In genomic region chr7:157831901-157832810, GRCh38 we compare ENCODE assay signal across 17 cellular contexts.
DNase-seq lines count a peak whose midpoint lies in the region; TF ChIP-seq lines count a peak whose summit lies in the region.
"Had no signal": no experiment of that assay in that cellular context is flagged by ENCODE, and none has a peak within 500 bp of the region (broad histone marks: within the 10 kb centered on the region; RNA-seq: fewer than 3 reads in every experiment).

No MANE protein-coding gene starts in this region.

- H4K91ac ChIP-seq in trophoblast cell (ENCODE audit: low read depth, low read length) = no peak overlapping the region

- H3K4me2 ChIP-seq in neural progenitor cell = no peak overlapping the region
- H3K4me2 ChIP-seq in trophoblast cell (ENCODE audit: low read length) = no peak overlapping the region

- H3K14ac ChIP-seq in trophoblast cell (ENCODE audit: low read length) = no peak overlapping the region

- no peak overlapping the region for H4K8ac ChIP-seq in trophoblast cell (ENCODE audit: low read depth, low read length)

- H2BK120ac ChIP-seq in trophoblast cell (ENCODE audit: insufficient read depth, low read length, poor library complexity) = no peak overlapping the region

- H3K4ac ChIP-seq in trophoblast cell (ENCODE audit: low read depth, low read length) = no peak overlapping the region

- no peaks in the 10 kb centered on the region for H3K36me3 ChIP-seq in breast epithelium
- no peaks in the 10 kb centered on the region for H3K36me3 ChIP-seq in neural progenitor cell
- H3K36me3 ChIP-seq in trophoblast cell (ENCODE audit: control insufficient read depth in 1 of 2, insufficient read depth in 2 of 2, low read length in 2 of 2) = no peaks in the 10 kb centered on the region
- H3K36me3 ChIP-seq: BE2C had no signal

- H3K4me1 Mint-ChIP-seq in neural progenitor cell = peaks cover 38% of the 10 kb centered on the region
- H3K4me1 Mint-ChIP-seq in activated CD4-positive, alpha-beta T cell treated with anti-CD3 and anti-CD28 coated beads, Interleukin-2, amount 10 ng/mL, durations not matched to agents 24 days and 14 days = peaks cover 6% of the 10 kb centered on the region

- peaks cover 0 to 7% of the 10 kb centered on the region in 2 donors for H3K27me3 ChIP-seq in breast epithelium
- no peaks in the 10 kb centered on the region for H3K27me3 ChIP-seq in neural progenitor cell
- H3K27me3 ChIP-seq in trophoblast cell (ENCODE audit: insufficient read depth, low read length) = no peaks in the 10 kb centered on the region
- H3K27me3 ChIP-seq: BE2C had no signal

- no peak overlapping the region for H2BK5ac ChIP-seq in trophoblast cell (ENCODE audit: low read depth, low read length, poor library complexity)

- H3K79me2 ChIP-seq in neural progenitor cell (ENCODE audit: low read depth) (no peaks in the 10 kb centered on the region), trophoblast cell (ENCODE audit: control insufficient read depth, insufficient read depth, low read length, poor library complexity) (no peaks in the 10 kb centered on the region)

- no peak overlapping the region for H2AK5ac ChIP-seq in trophoblast cell (ENCODE audit: low read length)

- no peak overlapping the region for H4K12ac ChIP-seq in trophoblast cell (ENCODE audit: low read depth, low read length)

- WGBS in trophoblast cell (ENCODE audit: extremely low coverage, insufficient coverage, insufficient read length) = no CpG with 5 or more reads among the region's 26 CpGs

- H3K27ac Mint-ChIP-seq in neural progenitor cell = peak overlapping the region; percentile 58
- H3K27ac Mint-ChIP-seq in activated CD4-positive, alpha-beta T cell treated with anti-CD3 and anti-CD28 coated beads, Interleukin-2, amount 10 ng/mL, durations not matched to agents 24 days and 14 days = no peak overlapping the region
- H3K27ac Mint-ChIP-seq: CD4-positive, alpha-beta T cell had no signal

- in situ Hi-C loops in T47D (cut with HindIII; ENCODE audit: low pct_unique_long_range_greater_than_20kb, low sequenced_read_pairs) = no loop called here

- peaks cover 6% of the 10 kb centered on the region for H3K27me3 Mint-ChIP-seq in neural progenitor cell (ENCODE audit: insufficient read depth, low read depth)
- peaks cover 2% of the 10 kb centered on the region for H3K27me3 Mint-ChIP-seq in activated CD4-positive, alpha-beta T cell treated with anti-CD3 and anti-CD28 coated beads, Interleukin-2, amount 10 ng/mL, durations not matched to agents 24 days and 14 days
- H3K27me3 Mint-ChIP-seq: CD4-positive, alpha-beta T cell had no signal

- H3K4me3 Mint-ChIP-seq in neural progenitor cell = no peak overlapping the region
- no peak overlapping the region for H3K4me3 Mint-ChIP-seq in activated CD4-positive, alpha-beta T cell treated with anti-CD3 and anti-CD28 coated beads, Interleukin-2, amount 10 ng/mL, durations not matched to agents 24 days and 14 days
- H3K4me3 Mint-ChIP-seq: CD4-positive, alpha-beta T cell had no signal

- no peak overlapping the region for H3K18ac ChIP-seq in trophoblast cell (ENCODE audit: low read length)

- DNase-seq in T47D (ENCODE audit: low read depth in 1 of 2, low spot score in 1 of 2) = peak; percentile 41 to 50
- no peak for DNase-seq in breast epithelium (ENCODE audit: low spot score in 2 of 2)
- peak; percentile 46 for DNase-seq in cerebellar cortex (ENCODE audit: low spot score)
- DNase-seq in neural progenitor cell (ENCODE audit: low spot score) = no peak
- no peak for DNase-seq in trophoblast cell
- DNase-seq in activated CD4-positive, alpha-beta T cell treated with anti-CD3 and anti-CD28 coated beads, Interleukin-2, amount 10 ng/mL, durations not matched to agents 24 days and 14 days = no peak
- DNase-seq in Kasumi-1 (lab: John Stamatoyannopoulos, UW) = no peak
- DNase-seq in epidermal melanocyte (ENCODE audit: insufficient read length, low spot score) = no peak
- DNase-seq: BE2C; CD4-positive, alpha-beta T cell; GOT3; NCI-H1105; NCI-H2081 treated with DMSO at 0.1 percent for 48 hours; NCI-H69; OCI-M1; SIG-M5 had no signal

- no peaks in the 10 kb centered on the region for H3K4me1 ChIP-seq in breast epithelium
- H3K4me1 ChIP-seq in neural progenitor cell = peaks cover 18% of the 10 kb centered on the region
- no peaks in the 10 kb centered on the region for H3K4me1 ChIP-seq in trophoblast cell (ENCODE audit: control insufficient read depth in 1 of 2, insufficient read depth in 2 of 2, low read length in 2 of 2)
- H3K4me1 ChIP-seq: BE2C had no signal

- no peak overlapping the region for H2BK12ac ChIP-seq in trophoblast cell (ENCODE audit: low read length)

- H3K79me1 ChIP-seq in trophoblast cell (ENCODE audit: low read length) = no peaks in the 10 kb centered on the region

- TF ChIP-seq CTCF in breast epithelium (IDR thresholded peaks at IDR 0.05) = no peak
- no peak for TF ChIP-seq CTCF in neural progenitor cell (IDR thresholded peaks at IDR 0.05)

- no peak overlapping the region for H2AFZ ChIP-seq in neural progenitor cell (replicated peaks)
- no peak overlapping the region for H2AFZ ChIP-seq in trophoblast cell (ENCODE audit: insufficient read depth, low read length, poor library complexity)

- H3K27ac ChIP-seq in breast epithelium = no peak overlapping the region
- H3K27ac ChIP-seq in neural progenitor cell = no peak overlapping the region
- no peak overlapping the region for H3K27ac ChIP-seq in trophoblast cell (ENCODE audit: low read depth, low read length)

- peaks cover 2% of the 10 kb centered on the region for H3K9me3 Mint-ChIP-seq in neural progenitor cell
- no peaks in the 10 kb centered on the region for H3K9me3 Mint-ChIP-seq in activated CD4-positive, alpha-beta T cell treated with anti-CD3 and anti-CD28 coated beads, Interleukin-2, amount 10 ng/mL, durations not matched to agents 24 days and 14 days
- H3K9me3 Mint-ChIP-seq: CD4-positive, alpha-beta T cell had no signal

- peaks cover 16% of the 10 kb centered on the region for H3F3A ChIP-seq in neural progenitor cell (ENCODE audit: low read depth)

- H3K4me3 ChIP-seq in breast epithelium = no peak overlapping the region
- H3K4me3 ChIP-seq in neural progenitor cell = no peak overlapping the region
- H3K4me3 ChIP-seq in trophoblast cell (ENCODE audit: low read depth, low read length) = no peak overlapping the region
- H3K4me3 ChIP-seq: GM12878 had no signal

- H3K9me3 ChIP-seq in breast epithelium = no peaks in the 10 kb centered on the region
- H3K9me3 ChIP-seq in neural progenitor cell (ENCODE audit: low read depth) = no peaks in the 10 kb centered on the region
- peaks cover 13% of the 10 kb centered on the region for H3K9me3 ChIP-seq in trophoblast cell (ENCODE audit: insufficient read depth, low read depth, low read length)
- H3K9me3 ChIP-seq: BE2C had no signal

- no peaks in the 10 kb centered on the region for H3K36me3 Mint-ChIP-seq in neural progenitor cell
- H3K36me3 Mint-ChIP-seq in activated CD4-positive, alpha-beta T cell treated with anti-CD3 and anti-CD28 coated beads, Interleukin-2, amount 10 ng/mL, durations not matched to agents 24 days and 14 days (ENCODE audit: low read depth) = no peaks in the 10 kb centered on the region

- no peak overlapping the region for H3K23ac ChIP-seq in trophoblast cell (ENCODE audit: low read length)

- H4K20me1 ChIP-seq in neural progenitor cell (ENCODE audit: low read depth) = no peaks in the 10 kb centered on the region

- intact Hi-C loops in breast epithelium (cut with DNase I; ENCODE audit: low total_unique reads) = no loop called here
- intact Hi-C loops in activated CD4-positive, alpha-beta T cell treated with anti-CD3 and anti-CD28 coated beads, Interleukin-2, amount 10 ng/mL, durations not matched to agents 24 days and 14 days (cut with micrococcal nuclease) = no loop called here

- TF ChIP-seq POLR2A in breast epithelium (IDR thresholded peaks at IDR 0.05) = no peak

- H3K9ac ChIP-seq in neural progenitor cell (no peak overlapping the region), trophoblast cell (ENCODE audit: low read length) (no peak overlapping the region)

Comparison
In these comparisons a context has a peak if more than half of its experiments do, and no peak if none do; other contexts are left out.
1. DNase-seq: peak in T47D (2 of 2) and cerebellar cortex (single experiment); none in breast epithelium (0 of 2), neural progenitor cell (single experiment), trophoblast cell (0 of 2), activated CD4-positive, alpha-beta T cell treated with anti-CD3 and anti-CD28 coated beads, Interleukin-2, amount 10 ng/mL, durations not matched to agents 24 days and 14 days (single experiment), Kasumi-1 (0 of 2) and epidermal melanocyte (single experiment).